ENCODE assay signal across 15 cellular contexts in the genomic region with DNA sequence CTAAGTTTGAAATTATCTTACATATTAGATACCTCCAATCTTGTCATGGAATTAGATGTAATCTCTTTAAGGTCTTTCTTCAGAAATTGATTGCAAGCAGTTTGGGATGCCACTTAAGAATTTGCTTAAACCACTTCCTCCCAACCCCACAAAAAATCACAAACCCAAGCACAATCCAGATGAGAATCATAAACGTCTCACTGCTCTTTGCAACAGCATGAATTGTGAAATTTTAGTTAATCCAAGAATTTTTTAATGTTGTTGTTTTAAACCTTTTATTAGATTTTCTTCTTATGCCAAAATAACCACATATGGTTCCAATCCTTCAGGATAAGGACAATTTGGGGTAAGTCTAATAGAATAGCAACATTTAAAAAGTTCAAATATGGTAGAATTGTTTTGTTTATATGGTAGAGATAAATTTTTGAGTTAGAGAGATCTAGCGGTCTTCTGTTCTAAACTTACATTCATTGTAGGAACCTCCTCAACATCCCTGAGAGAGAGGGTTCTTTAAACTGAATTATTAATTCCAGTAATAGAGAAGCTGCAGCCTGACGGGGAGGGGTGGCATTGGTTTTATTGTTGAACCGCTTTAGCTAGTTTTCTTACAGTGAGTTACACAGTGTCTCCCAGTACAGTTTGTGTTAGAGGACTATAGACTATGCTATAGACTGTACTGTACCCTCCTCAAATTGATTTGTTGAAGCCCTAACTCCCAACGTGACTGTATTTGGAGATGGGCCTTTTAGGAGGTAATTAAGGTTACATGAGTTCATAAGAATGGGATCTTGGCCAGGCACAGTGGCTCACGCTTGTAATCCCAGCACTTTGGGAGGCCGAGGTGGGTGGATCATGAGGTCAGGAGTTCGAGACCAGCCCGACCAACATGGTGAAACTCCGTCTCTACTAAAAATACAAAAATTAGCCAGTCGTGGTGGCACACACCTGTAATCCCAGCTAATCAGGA. TPM values are rescaled to one million over a fixed set of nuclear protein-coding genes. Genes with fewer than 3 reads are reported as not detected.
DNase-seq lines count a peak whose midpoint lies in the region; ATAC-seq, FAIRE-seq and TF ChIP-seq lines count a peak whose summit lies in the region.
"Had no signal": no experiment of that assay in that cellular context is flagged by ENCODE, and none has a peak within 500 bp of the region (broad histone marks: within the 10 kb centered on the region; RNA-seq: fewer than 3 reads in every experiment).

No MANE protein-coding gene starts in this region.

- no peak for TF ChIP-seq CTCF in HepG2 (CRISPR knock-in tag; IDR thresholded peaks at IDR 0.05)
- TF ChIP-seq CTCF in right lobe of liver (IDR thresholded peaks at IDR 0.05): no peak

- TF ChIP-seq EP300 in HepG2 (IDR thresholded peaks at IDR 0.05; ENCODE audit: low read depth in 2 of 2, low read length in 2 of 2) (no peak), HepG2 (CRISPR knock-in tag; IDR thresholded peaks at IDR 0.05; ENCODE audit: borderline replicate concordance) (no peak)

- H2AFZ ChIP-seq in HepG2 (ENCODE audit: low read length): no peak overlapping the region

- no peak for FAIRE-seq in HepG2 (lab: Jason Lieb, UNC)

- CTCF ChIA-PET in HepG2 (lab: Yijun Ruan, JAX; ENCODE audit: low intra/inter-chr PET ratio, low total read pairs): no interaction called here
- CTCF ChIA-PET in HEK293T (lab: Yijun Ruan, JAX): no interaction called here

- H3K9me3 ChIP-seq in HepG2 (ENCODE audit: low read length) (no peaks in the 10 kb centered on the region), right lobe of liver (no peaks in the 10 kb centered on the region), aorta (ENCODE audit: control insufficient read depth, low read length) (no peaks in the 10 kb centered on the region)

- 90% methylated on average over 11 of the region's 11 CpGs for WGBS in HepG2 (ENCODE audit: low lambda C conversion rate)
- 74% methylated on average over 9 of the region's 11 CpGs for WGBS in right lobe of liver (ENCODE audit: insufficient coverage, low coverage, low lambda C conversion rate, missing lambda C conversion rate)
- 69 to 72% methylated on average over 11 of the region's 11 CpGs for WGBS in aorta, 2 donors

- no peak overlapping the region for H3K9ac ChIP-seq in HepG2 (ENCODE audit: insufficient read depth, low read depth, low read length)

- peaks cover 33% of the 10 kb centered on the region for H3K4me1 ChIP-seq in HepG2 (ENCODE audit: insufficient read depth, low read length)
- peaks cover 0 to 13% (median 0%) of the 10 kb centered on the region in 4 donors for H3K4me1 ChIP-seq in right lobe of liver
- H3K4me1 ChIP-seq in aorta (ENCODE audit: control insufficient read depth in 1 of 2, insufficient read depth in 2 of 2, low read length in 2 of 2): no peaks in the 10 kb centered on the region

- H3K36me3 ChIP-seq in HepG2 (replicated peaks in 1 of 2; ENCODE audit: control insufficient read depth in 1 of 2, insufficient read depth in 2 of 2, low read length in 2 of 2) (no peaks in the 10 kb centered on the region), right lobe of liver (no peaks in the 10 kb centered on the region), aorta (ENCODE audit: control insufficient read depth in 1 of 2, insufficient read depth in 2 of 2, low read length in 1 of 2) (no peaks in the 10 kb centered on the region)

- H3K79me2 ChIP-seq in HepG2 (ENCODE audit: insufficient read depth, low read length): no peaks in the 10 kb centered on the region

- no peak for TF ChIP-seq RAD21 in HepG2 (CRISPR knock-in tag; IDR thresholded peaks at IDR 0.05)

- H3K4me3 ChIP-seq in HepG2 (replicated peaks in 1 of 3; ENCODE audit: insufficient read depth in 1 of 3, low read depth in 2 of 3, low read length in 3 of 3) (no peak overlapping the region), right lobe of liver (no peak overlapping the region), aorta (ENCODE audit: low read length in 2 of 2) (no peak overlapping the region)

- H3K27ac ChIP-seq in HepG2 (ENCODE audit: extremely low read length, insufficient read depth, low read length) (no peak overlapping the region), right lobe of liver (no peak overlapping the region), aorta (ENCODE audit: low read depth in 1 of 2, low read length in 2 of 2) (no peak overlapping the region)
- H3K27ac ChIP-seq: HL-60 had no signal

- H3K27me3 ChIP-seq in HepG2 (ENCODE audit: control insufficient read depth in 1 of 2, insufficient read depth in 2 of 2, low read length in 2 of 2) (no peaks in the 10 kb centered on the region), right lobe of liver (no peaks in the 10 kb centered on the region), aorta (ENCODE audit: control insufficient read depth in 1 of 2, insufficient read depth in 2 of 2, low read length in 1 of 2) (no peaks in the 10 kb centered on the region)

- TF ChIP-seq POLR2A in HepG2 (IDR thresholded peaks at IDR 0.05; ENCODE audit: insufficient read depth in 1 of 2, low read depth in 2 of 2, low read length in 2 of 2): no peak
- no peak for TF ChIP-seq POLR2A in right lobe of liver (IDR thresholded peaks at IDR 0.05)

- intact Hi-C loops in HepG2 (cut with micrococcal nuclease; ENCODE audit: unreplicated experiment): no loop called here
- intact Hi-C loops in right lobe of liver (cut with DNase I): no loop called here
- intact Hi-C loops in aorta (cut with DNase I): no loop called here

- H3K4me2 ChIP-seq in HepG2 (ENCODE audit: low read depth, low read length): no peak overlapping the region

- DNase-seq in HepG2 (ENCODE audit: low spot score): no peak
- DNase-seq in right lobe of liver: no peak
- DNase-seq in fibroblast of the conjunctiva (ENCODE audit: low read depth): peak; percentile 51
- DNase-seq in aorta: no peak
- no peak for DNase-seq in HEK293T (ENCODE audit: extremely low spot score)
- DNase-seq: activated B cell treated with CpG ODN at 0.5 μM for 24 hours; C1 segment of cervical spinal cord; NK-92 treated with Interleukin-12 subunit alpha and Interleukin-12 subunit beta, amount 100 ng/mL, for 24 hours; stimulated activated CD4-positive, alpha-beta T cell treated with anti-CD3 and anti-CD28 coated beads, Interleukin-4, amount 100 ng/mL, for 24 hours; stimulated activated naive CD4-positive, alpha-beta T cell treated with Interleukin-2 at 50 U/mL for 16 hours had no signal

- H4K20me1 ChIP-seq in HepG2 (ENCODE audit: insufficient read depth, low read length): no peaks in the 10 kb centered on the region

- in situ Hi-C loops in HepG2 (cut with HindIII; ENCODE audit: extremely low pct_ligation_motif_present, low pct_unique_long_range_greater_than_20kb): no loop called here

- POLR2A ChIA-PET in HepG2 (lab: Yijun Ruan, JAX) (no interaction called here), HEK293T (lab: Yijun Ruan, JAX) (no interaction called here)

- ATAC-seq in HepG2 (no peak), right lobe of liver (no peak), SK-N-SH treated with all-trans-retinoic acid at 6 μM for 48 hours (peak; percentile 37; the same call in 1 of the 3 replicates), aorta (ENCODE audit: low FRiP score) (peak; percentile 26), GM19463 (IDR thresholded peaks at IDR 0.05; ENCODE audit: unreplicated experiment) (no peak), HG03039 (IDR thresholded peaks at IDR 0.05; ENCODE audit: unreplicated experiment) (no peak)
- ATAC-seq: activated T-helper 17 cell treated with anti-CD3 and anti-CD28 coated beads, Interleukin-2, amount 50 U/mL, for 72 hours had no signal

- BruUV-seq in HepG2 (replicated peaks; lab: Mats Ljungman, UMichigan): no TSS peak

TF ChIP-seq in HepG2, 621 proteins besides CTCF, POLR2A, EP300 and RAD21 (continues in another document):
- 0 out of 2 replicates have a peak, but pooled peaks have one; percentile 44 for TF ChIP-seq ZMYM3 (CRISPR knock-in tag; IDR thresholded peaks at IDR 0.05)
- no peak for TF ChIP-seq PAX8 (CRISPR knock-in tag; IDR thresholded peaks at IDR 0.05; ENCODE audit: borderline replicate concordance)
- TF ChIP-seq JARID2 (CRISPR knock-in tag; IDR thresholded peaks at IDR 0.05; ENCODE audit: insufficient replicate concordance): no peak

TF ChIP-seq in SK-N-SH treated with all-trans-retinoic acid at 6 μM for 48 hours, 23 proteins besides CTCF, POLR2A, EP300 and RAD21:
- TF ChIP-seq ZNF565 (CRISPR knock-in tag; conservative IDR thresholded peaks at IDR 0.05; ENCODE audit: low read depth) (no peak), ISL1 (CRISPR knock-in tag; IDR thresholded peaks at IDR 0.05) (peak; percentile 40; the same call in 1 of the 2 replicates)

TF ChIP-seq in HEK293T, 16 proteins besides CTCF, POLR2A, EP300 and RAD21 (continues in another document):
- TF ChIP-seq L3MBTL2 (conservative IDR thresholded peaks at IDR 0.05): no peak

RNA-seq across cellular contexts. Expression of a gene that starts 24.8 kb away (rescaled TPM):
- 161 and 166 TPM in 2 replicates for total RNA-seq in HepG2 (2016; rRNA removed; fragmentation: Illumina TruSeq; extraction: Trizol)
- 14.7 and 15.1 TPM in 2 replicates for total RNA-seq in HepG2 (2016; cell fraction: cytosol; rRNA removed; fragmentation: Illumina TruSeq; extraction: Trizol; ENCODE audit: low read depth)
- 168 TPM in 2 replicates for total RNA-seq in HepG2 (2016; cell fraction: insoluble cytoplasmic fraction; rRNA removed; fragmentation: Illumina TruSeq; extraction: Trizol)
- total RNA-seq in HepG2 (2016; cell fraction: membrane; rRNA removed; fragmentation: Illumina TruSeq; extraction: Trizol): 65.8 and 71.7 TPM in 2 replicates
- total RNA-seq in HepG2 (2016; cell fraction: nucleus; rRNA removed; fragmentation: Illumina TruSeq; extraction: Trizol): 163 and 201 TPM in 2 replicates
- polyA plus RNA-seq in HepG2 (2011; rRNA removed): 57.9 and 66.6 TPM in 2 replicates
- polyA plus RNA-seq in HepG2 (2011; cell fraction: cytosol; rRNA removed): 31.2 and 65.6 TPM in 2 replicates
- 23.4 and 30.7 TPM in 2 replicates for polyA plus RNA-seq in HepG2 (2011; cell fraction: nucleus; rRNA removed)
- 51.0 and 78.1 TPM in 2 replicates for polyA plus RNA-seq in HepG2 (2012)
- 2.0 and 2.1 TPM in 2 replicates for polyA plus RNA-seq in HepG2 (2016; cell fraction: cytosol; fragmentation: Illumina TruSeq; extraction: Trizol; ENCODE audit: low read depth)
- polyA plus RNA-seq in HepG2 (2016; cell fraction: insoluble cytoplasmic fraction; fragmentation: Illumina TruSeq; extraction: Trizol; ENCODE audit: low read depth): 43.1 and 49.7 TPM in 2 replicates
- polyA plus RNA-seq in HepG2 (2016; cell fraction: membrane; fragmentation: Illumina TruSeq; extraction: Trizol; ENCODE audit: low read depth): 9.8 and 10.4 TPM in 2 replicates
- polyA plus RNA-seq in HepG2 (2016; cell fraction: nucleus; fragmentation: Illumina TruSeq; extraction: Trizol; ENCODE audit: insufficient read depth, low read depth): 83.2 and 85.6 TPM in 2 replicates
- 72.6 and 124 TPM in 2 replicates for polyA minus RNA-seq in HepG2 (2011; rRNA and poly(A)+ RNA removed; ENCODE audit: low replicate concordance)
- 241 and 268 TPM in 2 replicates for polyA minus RNA-seq in HepG2 (2011; cell fraction: cytosol; rRNA and poly(A)+ RNA removed)
- polyA minus RNA-seq in HepG2 (2011; cell fraction: nucleus; rRNA and poly(A)+ RNA removed): 145 and 264 TPM in 2 replicates
- 100 to 1,000 TPM; 150 to 341 (median 278) TPM for total RNA-seq in right lobe of liver
- 100 to 1,000 TPM; 353 to 370 TPM for total RNA-seq in aorta
- 10 to 100 TPM; 59.0 to 72.4 TPM for polyA plus RNA-seq in aorta

Comparison
In these comparisons a context has a peak if more than half of its experiments do, and no peak if none do; other contexts are left out.
1. ATAC-seq: peak in SK-N-SH treated with all-trans-retinoic acid at 6 μM for 48 hours (single experiment) and aorta (single experiment); none in HepG2 (single experiment), right lobe of liver (0 of 4), GM19463 (single experiment) and HG03039 (single experiment).